ENCODE assay signal across 1 cellular context in genomic region chr6:380234-381218, GRCh38.
TF ChIP-seq lines count a peak whose summit lies in the region.

No MANE protein-coding gene starts in this region.

TF ChIP-seq in GM12891, 5 proteins besides CTCF, POLR2A, EP300 and RAD21:
- no peak for TF ChIP-seq POU2F2 (IDR thresholded peaks at IDR 0.05; ENCODE audit: low read depth, low read length)
- no peak for TF ChIP-seq POLR2AphosphoS5 (IDR thresholded peaks at IDR 0.05; ENCODE audit: low read depth, low read length)
- TF ChIP-seq SPI1 (IDR thresholded peaks at IDR 0.05; ENCODE audit: low read depth, low read length), result no peak
- TF ChIP-seq PAX5 (IDR thresholded peaks at IDR 0.05; ENCODE audit: insufficient read depth, low read length, severe bottlenecking), result no peak
- no peak for TF ChIP-seq TAF1 (IDR thresholded peaks at IDR 0.05; ENCODE audit: low read depth, low read length)
TF ChIP-seq in GM12891: peak in this region for 0.
